23 cellular contexts compared by ENCODE assay signal in the genomic region with DNA sequence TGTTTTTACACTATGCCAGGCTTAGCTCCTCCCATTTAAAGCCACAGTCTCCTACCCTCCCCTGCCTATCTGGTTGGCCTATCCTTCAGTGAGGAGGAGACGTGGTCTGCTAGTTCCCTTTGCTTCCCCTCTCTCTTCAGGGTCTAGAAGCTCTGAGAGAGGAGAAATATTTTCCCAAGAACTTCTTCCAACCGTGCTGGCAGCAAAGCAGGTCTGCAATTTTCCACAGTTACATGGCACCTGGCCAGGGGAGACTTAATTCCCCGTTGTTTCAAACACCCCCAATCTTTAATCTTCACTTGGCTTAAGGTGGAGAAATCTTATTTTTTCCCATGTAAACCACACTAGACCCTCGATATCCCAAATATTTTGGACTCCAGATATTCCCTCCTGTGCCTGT.
DNase-seq lines count a peak whose midpoint lies in the region; ATAC-seq and TF ChIP-seq lines count a peak whose summit lies in the region.
"Had no signal": no experiment of that assay in that cellular context is flagged by ENCODE, and none has a peak within 500 bp of the region (broad histone marks: within the 10 kb centered on the region; RNA-seq: fewer than 3 reads in every experiment).

No MANE protein-coding gene starts in this region.

- H3K9me3 ChIP-seq in stomach smooth muscle (ENCODE audit: control insufficient read depth in 2 of 2, low read length in 2 of 2) (no peaks in the 10 kb centered on the region), tibial artery (no peaks in the 10 kb centered on the region)
- H3K9me3 ChIP-seq: SJCRH30 had no signal

- in situ Hi-C loops in brain microvascular endothelial cell (cut with HindIII; ENCODE audit: low pct_ligation_motif_present, low sequenced_read_pairs): no loop called here

- H3K4me3 ChIP-seq in stomach smooth muscle (ENCODE audit: low read length in 2 of 2) (peak overlapping the region; percentile 35 to 44), brain microvascular endothelial cell (ENCODE audit: low read depth, low read length) (no peak overlapping the region), tibial artery (no peak overlapping the region)
- H3K4me3 ChIP-seq: SJCRH30 had no signal

- peak overlapping the region; percentile 26 for H3K27ac ChIP-seq in stomach smooth muscle (ENCODE audit: low read length)
- no peak overlapping the region for H3K27ac ChIP-seq in brain microvascular endothelial cell
- no peak overlapping the region for H3K27ac ChIP-seq in tibial artery
- H3K27ac ChIP-seq: SJCRH30 had no signal

- H3K4me1 Mint-ChIP-seq in nephron: peaks cover 32% of the 10 kb centered on the region

- no peak overlapping the region for H3K4me3 Mint-ChIP-seq in nephron
- H3K4me3 Mint-ChIP-seq: CD4-positive, alpha-beta memory T cell had no signal

- peak overlapping the region in 2 of 3 experiments; percentile 75 to 91 for H3K27ac Mint-ChIP-seq in nephron
- H3K27ac Mint-ChIP-seq: CD4-positive, alpha-beta memory T cell had no signal

- H3K27me3 ChIP-seq in stomach smooth muscle (ENCODE audit: control insufficient read depth in 1 of 2, insufficient read depth in 2 of 2, low read length in 2 of 2) (no peaks in the 10 kb centered on the region), brain microvascular endothelial cell (replicated peaks) (no peaks in the 10 kb centered on the region), tibial artery (no peaks in the 10 kb centered on the region)
- H3K27me3 ChIP-seq: SJCRH30 had no signal

- peak; percentile 47 for ATAC-seq in esophagus mucosa
- ATAC-seq: Right ventricle myocardium inferior had no signal

- intact Hi-C loops in tibial artery (cut with DNase I; ENCODE audit: low total_unique reads): loop anchor here (2.0 kb wide), 1 partner anchor 49 kb away; no protein-coding TSS in a partner anchor

- H3K36me3 Mint-ChIP-seq in nephron (ENCODE audit: low read depth): no peaks in the 10 kb centered on the region
- H3K36me3 Mint-ChIP-seq: CD4-positive, alpha-beta memory T cell had no signal

- DNase-seq in NCI-H69 (lab: John Stamatoyannopoulos, UW) (peak; percentile 3), brain microvascular endothelial cell (no peak), SKM-1 (lab: John Stamatoyannopoulos, UW; ENCODE audit: unreplicated experiment) (no peak), tibial artery (no peak)
- DNase-seq in activated CD8-positive, alpha-beta memory T cell treated with anti-CD3 and anti-CD28 coated beads for 24 hours: no peak
- DNase-seq: C1 segment of cervical spinal cord; CD4-positive, alpha-beta memory T cell; COR-L47; DMS53; GOT3; HCEC 1CT; NCI-H1092 treated with DMSO at 0.1 percent for 48 hours; NCI-H1436; NCI-H187; NCI-H2081 treated with DMSO at 0.1 percent for 48 hours; NCI-H2171; NCI-H226; NCI-H510A; SJCRH30 had no signal

- no peaks in the 10 kb centered on the region for H3K36me3 ChIP-seq in stomach smooth muscle (ENCODE audit: control insufficient read depth in 2 of 2, insufficient read depth in 2 of 2, low read length in 2 of 2)
- no peaks in the 10 kb centered on the region for H3K36me3 ChIP-seq in brain microvascular endothelial cell (replicated peaks)
- no peaks in the 10 kb centered on the region for H3K36me3 ChIP-seq in tibial artery
- H3K36me3 ChIP-seq: SJCRH30 had no signal

- TF ChIP-seq CTCF in nephron (IDR thresholded peaks at IDR 0.05; ENCODE audit: unreplicated experiment in 3 of 3) (no peak), brain microvascular endothelial cell (IDR thresholded peaks at IDR 0.05; ENCODE audit: low read depth, low read length, missing control alignments) (no peak), tibial artery (IDR thresholded peaks at IDR 0.05) (no peak)

- H3K9ac ChIP-seq in stomach smooth muscle (ENCODE audit: low read length in 2 of 2): no peak overlapping the region

- H3K4me1 ChIP-seq in stomach smooth muscle (ENCODE audit: control insufficient read depth, insufficient read depth, low read length): peaks cover 42% of the 10 kb centered on the region
- H3K4me1 ChIP-seq in tibial artery: no peaks in the 10 kb centered on the region

- no peaks in the 10 kb centered on the region for H3K27me3 Mint-ChIP-seq in nephron (ENCODE audit: low read depth)

- peaks cover 2% of the 10 kb centered on the region for H3K9me3 Mint-ChIP-seq in nephron
- H3K9me3 Mint-ChIP-seq: CD4-positive, alpha-beta memory T cell had no signal

Comparison
In these comparisons a context has a peak if more than half of its experiments do, and no peak if none do; other contexts are left out.
1. H3K4me3 ChIP-seq: peak in stomach smooth muscle (2 of 2); none in brain microvascular endothelial cell (single experiment) and tibial artery (0 of 2).